26 cellular contexts compared by ENCODE assay signal in the genomic region with DNA sequence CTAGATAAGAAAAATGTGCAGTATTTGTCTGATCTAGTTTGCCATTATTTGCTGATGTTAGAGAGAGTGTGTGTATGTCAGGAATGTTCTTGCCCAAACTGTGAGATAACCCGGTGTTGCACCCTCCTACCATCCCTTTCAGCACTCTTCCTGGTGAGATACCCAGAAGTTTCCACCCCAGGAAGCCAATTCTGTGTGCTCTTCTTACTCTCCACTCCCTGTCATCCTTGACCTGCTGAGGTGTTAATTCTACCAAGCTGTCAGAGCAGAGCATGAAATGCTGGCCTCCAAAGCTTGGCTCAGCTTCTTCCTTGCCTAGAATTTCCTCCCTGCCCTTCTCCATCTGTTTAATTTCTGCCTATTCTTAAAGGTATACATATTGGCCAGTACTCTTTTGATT.
DNase-seq lines count a peak whose midpoint lies in the region; ATAC-seq and TF ChIP-seq lines count a peak whose summit lies in the region.
"Had no signal": no experiment of that assay in that cellular context is flagged by ENCODE, and none has a peak within 500 bp of the region (broad histone marks: within the 10 kb centered on the region; RNA-seq: fewer than 3 reads in every experiment).

No MANE protein-coding gene starts in this region.

- ATAC-seq in left cardiac atrium (peak; percentile 23 to 99), heart left ventricle (no peak), GM21528 (IDR thresholded peaks at IDR 0.05; ENCODE audit: low FRiP score, unreplicated experiment) (no peak)
- ATAC-seq: CD8-positive, alpha-beta T cell; HepG2 had no signal

- DNase-seq in left cardiac atrium (no peak), heart left ventricle (no peak), cardiac fibroblast (ENCODE audit: low read depth in 2 of 2) (peak; percentile 6 to 41), iris pigment epithelial cell (ENCODE audit: low read depth) (peak; percentile 6), COLO668 (lab: John Stamatoyannopoulos, UW; ENCODE audit: unreplicated experiment) (no peak), colonic mucosa (no peak), SIG-M5 treated with dmso at 0.1 percent for 504 hours (lab: John Stamatoyannopoulos, UW; ENCODE audit: unreplicated experiment) (no peak)
- DNase-seq: Calu3; CD8-positive, alpha-beta T cell; DMS153; DND-41; H7; Kasumi-1; MV-4-11; NCI-H1105; NCI-H1436 treated with DMSO at 0.1 percent for 48 hours; NCI-H187 treated with DMSO at 0.1 percent for 48 hours; NCI-H2171 treated with DMSO at 0.1 percent for 48 hours; NCI-H524; NCI-H82; PC-9; Right ventricle myocardium superior had no signal

- no peak overlapping the region for H3K27ac ChIP-seq in heart left ventricle
- no peak overlapping the region for H3K27ac ChIP-seq in colonic mucosa
- H3K27ac ChIP-seq: 22Rv1, C4-2B, PC-9 had no signal

- H3K27me3 ChIP-seq in heart left ventricle (no peaks in the 10 kb centered on the region), colonic mucosa (no peaks in the 10 kb centered on the region)

- intact Hi-C loops in left cardiac atrium (cut with DNase I) (no loop called here), heart left ventricle (cut with DNase I) (no loop called here), colonic mucosa (cut with DNase I) (no loop called here)

- no peak for TF ChIP-seq CTCF in heart left ventricle (IDR thresholded peaks at IDR 0.05)
- no peak for TF ChIP-seq CTCF in cardiac fibroblast (IDR thresholded peaks at IDR 0.05; ENCODE audit: low read depth, low read length)
- TF ChIP-seq CTCF in colonic mucosa (IDR thresholded peaks at IDR 0.05) = no peak

- H3K9ac ChIP-seq in colonic mucosa (ENCODE audit: low read depth in 2 of 2, low read length in 2 of 2) = no peak overlapping the region

- TF ChIP-seq POLR2A in heart left ventricle (IDR thresholded peaks at IDR 0.05) = no peak

- H3K4me1 ChIP-seq in heart left ventricle (no peaks in the 10 kb centered on the region), colonic mucosa (no peaks in the 10 kb centered on the region)

- peaks cover 0 to 9% (median 0%) of the 10 kb centered on the region in 12 donors for H3K9me3 ChIP-seq in heart left ventricle
- no peaks in the 10 kb centered on the region for H3K9me3 ChIP-seq in colonic mucosa

- WGBS in heart left ventricle, 4 donors = 16 to 24% (median 21%) methylated on average over 1 of the region's 1 CpG

- H3K36me3 ChIP-seq in heart left ventricle = no peaks in the 10 kb centered on the region
- no peaks in the 10 kb centered on the region for H3K36me3 ChIP-seq in colonic mucosa

- H3K4me3 ChIP-seq in heart left ventricle = no peak overlapping the region
- no peak overlapping the region for H3K4me3 ChIP-seq in cardiac fibroblast (replicated peaks in 1 of 2; ENCODE audit: low read depth in 2 of 2, low read length in 2 of 2)
- no peak overlapping the region for H3K4me3 ChIP-seq in colonic mucosa
- H3K4me3 ChIP-seq: PC-9 had no signal

Comparison
In these comparisons a context has a peak if more than half of its experiments do, and no peak if none do; other contexts are left out.
1. ATAC-seq: peak in left cardiac atrium (2 of 2); none in heart left ventricle (0 of 4) and GM21528 (single experiment).
2. DNase-seq: peak in cardiac fibroblast (2 of 2) and iris pigment epithelial cell (single experiment); none in left cardiac atrium (single experiment), heart left ventricle (0 of 5), COLO668 (single experiment), colonic mucosa (single experiment) and SIG-M5 treated with dmso at 0.1 percent for 504 hours (single experiment).